1 cellular context compared by ENCODE assay signal in the genomic region with DNA sequence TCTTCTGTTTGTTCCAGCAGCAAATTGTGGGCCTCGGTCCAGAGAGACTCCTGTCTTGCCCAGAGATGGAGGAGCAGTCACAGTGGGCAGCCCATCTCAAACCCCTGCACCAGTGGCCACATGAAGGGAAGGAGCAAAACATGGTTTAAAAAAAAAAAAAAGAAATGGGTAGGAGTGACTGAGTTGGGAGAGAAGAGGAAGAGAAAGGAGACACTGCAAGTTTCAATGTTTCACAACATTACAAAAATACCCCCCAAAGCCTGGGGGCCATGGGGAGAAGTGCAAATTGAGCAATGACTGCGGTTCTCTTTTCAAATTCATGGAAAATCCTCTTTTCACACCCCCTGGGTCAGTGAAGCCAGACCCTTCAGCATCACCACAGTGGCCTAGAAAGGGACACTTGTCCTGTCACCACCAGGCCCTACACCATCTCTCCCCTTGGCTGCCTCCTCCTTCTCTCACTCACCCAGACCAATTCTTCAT.
A peak's percentile ranks its signal among the peaks of the same experiment; 100 is the strongest.
TF ChIP-seq lines count a peak whose summit lies in the region.

No MANE protein-coding gene starts in this region.

TF ChIP-seq in GM12878, 131 proteins besides CTCF, POLR2A, EP300 and RAD21 (continued from another document):
- TF ChIP-seq IKZF2 (IDR thresholded peaks at IDR 0.05) (peak; percentile 51 to 56; a peak in 2 of 4 replicates), RBBP5 (conservative IDR thresholded peaks at IDR 0.05) (no peak), TBL1XR1 (IDR thresholded peaks at IDR 0.05; ENCODE audit: low read depth, low read length) (no peak)
